ENCODE assay signal across 6 cellular contexts in genomic region chr12:57129311-57130288, GRCh38. TPM values are rescaled to one million over a fixed set of nuclear protein-coding genes. Genes with fewer than 3 reads are reported as not detected.
DNase-seq lines count a peak whose midpoint lies in the region; ATAC-seq and TF ChIP-seq lines count a peak whose summit lies in the region.

No MANE protein-coding gene starts in this region.

- H3K36me3 ChIP-seq in HUES48 (ENCODE audit: control insufficient read depth, insufficient read depth, low read length) = no peaks in the 10 kb centered on the region

- peak overlapping the region; percentile 84 for H3K4me3 Mint-ChIP-seq in central memory CD8-positive, alpha-beta T cell

- peak overlapping the region; percentile 94 for H3K27ac ChIP-seq in HUES48 (ENCODE audit: low read depth, low read length)

- H3K9me3 ChIP-seq in HUES48 (ENCODE audit: control insufficient read depth, insufficient read depth, low read length) = no peaks in the 10 kb centered on the region

- no peak for TF ChIP-seq CTCF in omental fat pad (IDR thresholded peaks at IDR 0.05)

- peaks cover 5% of the 10 kb centered on the region for H3K36me3 Mint-ChIP-seq in central memory CD8-positive, alpha-beta T cell (ENCODE audit: insufficient read depth)

- peaks cover 14% of the 10 kb centered on the region for H3K27me3 Mint-ChIP-seq in central memory CD8-positive, alpha-beta T cell

- H3K4me1 ChIP-seq in HUES48 (ENCODE audit: control insufficient read depth, insufficient read depth, low read length) = peaks cover 51% of the 10 kb centered on the region

- H3K27ac Mint-ChIP-seq in central memory CD8-positive, alpha-beta T cell (ENCODE audit: low read depth) = no peak overlapping the region

- H3K9me3 Mint-ChIP-seq in central memory CD8-positive, alpha-beta T cell = no peaks in the 10 kb centered on the region

- no peaks in the 10 kb centered on the region for H3K27me3 ChIP-seq in HUES48 (ENCODE audit: control insufficient read depth, insufficient read depth, low read length)

- H3K9ac ChIP-seq in HUES48 (ENCODE audit: low read depth, low read length) = peak overlapping the region; percentile 76

- no peaks in the 10 kb centered on the region for H3K4me1 Mint-ChIP-seq in central memory CD8-positive, alpha-beta T cell

- ATAC-seq in central memory CD8-positive, alpha-beta T cell (replicated peaks; ENCODE audit: extremely low read depth, poor library complexity, severe bottlenecking) = no peak
- ATAC-seq in omental fat pad (ENCODE audit: low FRiP score) = peak; percentile 26
- no peak for ATAC-seq in HG03159 (IDR thresholded peaks at IDR 0.05; ENCODE audit: unreplicated experiment)

- peak overlapping the region; percentile 91 for H3K4me3 ChIP-seq in HUES48 (ENCODE audit: low read depth, low read length)

- DNase-seq in central memory CD8-positive, alpha-beta T cell (ENCODE audit: low spot score in 2 of 2) = no peak
- no peak for DNase-seq in omental fat pad (ENCODE audit: low spot score)
- no peak for DNase-seq in T-helper 9 cell
- no peak for DNase-seq in DMS53 (lab: John Stamatoyannopoulos, UW)

RNA-seq across cellular contexts. Expression of gene LRP1, which starts 1.3 kb away (rescaled TPM):
- 100 to 1,000 TPM; 312 to 592 (median 571) TPM for total RNA-seq in omental fat pad

RNA-seq across cellular contexts. Expression of gene LRP1-AS, which starts 17.8 kb away (rescaled TPM):
- total RNA-seq in omental fat pad = not detected

RNA-seq across cellular contexts. Expression of gene STAT6, which starts 18.4 kb away (rescaled TPM):
- total RNA-seq in omental fat pad = 100 to 1,000 TPM; 112 to 234 (median 124) TPM

RNA-seq across cellular contexts. Expression of gene NAB2, which starts 40.7 kb away (rescaled TPM):
- 10 to 100 TPM; 15.1 to 24.7 (median 18.1) TPM for total RNA-seq in omental fat pad

RNA-seq across cellular contexts. Expression of gene NEMP1, which starts 51.0 kb away (rescaled TPM):
- total RNA-seq in omental fat pad = 1 to 10 TPM; 4.6 to 9.8 (median 5.9) TPM
